In genomic region chrX:153925739-153926593, GRCh38 we compare ENCODE assay signal across 1 cellular context.
TF ChIP-seq lines count a peak whose summit lies in the region.

Gene ARHGAP4 (minus strand): TSS chrX:153926264. CDS start chrX:153926202, 62 bp downstream.

TF ChIP-seq in IMR-90, 13 proteins besides CTCF, POLR2A, EP300 and RAD21:
- no peak for TF ChIP-seq MAZ (IDR thresholded peaks at IDR 0.05; ENCODE audit: borderline replicate concordance, low read depth, low read length)
- TF ChIP-seq SMC3 (IDR thresholded peaks at IDR 0.05; ENCODE audit: low read depth, low read length): no peak
- TF ChIP-seq CHD1 (IDR thresholded peaks at IDR 0.05; ENCODE audit: low read depth, low read length): no peak
- no peak for TF ChIP-seq RCOR1 (IDR thresholded peaks at IDR 0.05; ENCODE audit: insufficient replicate concordance, low read length)
